14 cellular contexts compared by ENCODE assay signal in genomic region chr17:49674507-49674906, GRCh38. TPM values are rescaled to one million over a fixed set of nuclear protein-coding genes. Genes with fewer than 3 reads are reported as not detected.
DNase-seq lines count a peak whose midpoint lies in the region; ATAC-seq and TF ChIP-seq lines count a peak whose summit lies in the region.
"Had no signal": no experiment of that assay in that cellular context is flagged by ENCODE, and none has a peak within 500 bp of the region (broad histone marks: within the 10 kb centered on the region; RNA-seq: fewer than 3 reads in every experiment).

No MANE protein-coding gene starts in this region.

- peak overlapping the region; percentile 99 for H3K27ac Mint-ChIP-seq in activated T-cell treated with anti-CD3 and anti-CD28 coated beads, Interleukin-2, amount 50 U/mL, for 24 hours
- H3K27ac Mint-ChIP-seq in activated B cell treated with CpG ODN at 0.5 μM for 24 hours = peak overlapping the region; percentile 99
- H3K27ac Mint-ChIP-seq in stimulated activated naive CD8-positive, alpha-beta T cell treated with anti-CD3 and anti-CD28 coated beads, Interleukin-15, amount 100 ng/mL, for 72 hours = peak overlapping the region in 1 of 2 donors; percentile 16

- H3K4me3 ChIP-seq in mesenchymal stem cell (ENCODE audit: insufficient read depth in 1 of 2, low read depth in 1 of 2, low read length in 2 of 2) (no peak overlapping the region), neuronal stem cell (ENCODE audit: low read length in 2 of 2) (no peak overlapping the region)
- H3K4me3 ChIP-seq: heart left ventricle had no signal

- CTCF ChIA-PET in activated B cell treated with CpG ODN at 0.5 μM for 24 hours (lab: Charles Lee) = interaction anchor here (1.0 kb wide), 1 partner anchor 22 kb away, joined by 3 read pairs; no protein-coding TSS in a partner anchor

- H3K4ac ChIP-seq in mesenchymal stem cell (ENCODE audit: low read depth in 1 of 2, low read length in 2 of 2) (no peak overlapping the region), neuronal stem cell (ENCODE audit: low read length) (no peak overlapping the region)

- no peak overlapping the region for H3K27ac ChIP-seq in mesenchymal stem cell (ENCODE audit: low read length, poor library complexity, severe bottlenecking)
- H3K27ac ChIP-seq in neuronal stem cell (replicated peaks; ENCODE audit: low read length) = no peak overlapping the region
- H3K27ac ChIP-seq: epithelial cell of prostate had no signal

- no peak overlapping the region for H2BK120ac ChIP-seq in mesenchymal stem cell (ENCODE audit: low read depth, low read length)
- H2BK120ac ChIP-seq in neuronal stem cell (ENCODE audit: low read depth, low read length) = no peak overlapping the region

- H3K36me3 Mint-ChIP-seq in activated T-cell treated with anti-CD3 and anti-CD28 coated beads, Interleukin-2, amount 50 U/mL, for 24 hours (ENCODE audit: low read depth) = peaks cover 56% of the 10 kb centered on the region
- peaks cover 36% of the 10 kb centered on the region for H3K36me3 Mint-ChIP-seq in activated B cell treated with CpG ODN at 0.5 μM for 24 hours (ENCODE audit: low read depth)

- peak overlapping the region; percentile 98 for H3K4me3 Mint-ChIP-seq in activated T-cell treated with anti-CD3 and anti-CD28 coated beads, Interleukin-2, amount 50 U/mL, for 24 hours
- H3K4me3 Mint-ChIP-seq in activated B cell treated with CpG ODN at 0.5 μM for 24 hours = no peak overlapping the region
- H3K4me3 Mint-ChIP-seq in stimulated activated naive CD8-positive, alpha-beta T cell treated with anti-CD3 and anti-CD28 coated beads, Interleukin-15, amount 100 ng/mL, for 72 hours = peak overlapping the region; percentile 17 to 80

- no peak overlapping the region for H4K91ac ChIP-seq in mesenchymal stem cell (ENCODE audit: low read length)
- H4K91ac ChIP-seq in neuronal stem cell (ENCODE audit: low read depth, low read length, poor library complexity) = no peak overlapping the region

- H3K4me2 ChIP-seq in mesenchymal stem cell (ENCODE audit: low read length, poor library complexity, severe bottlenecking) (no peak overlapping the region), neuronal stem cell (ENCODE audit: insufficient read depth, low read length, poor library complexity, severe bottlenecking) (no peak overlapping the region)

- no peak overlapping the region for H2BK15ac ChIP-seq in mesenchymal stem cell (ENCODE audit: low read depth, poor library complexity, severe bottlenecking)
- H2BK15ac ChIP-seq in neuronal stem cell (ENCODE audit: low read length) = no peak overlapping the region

- H4K8ac ChIP-seq in mesenchymal stem cell (ENCODE audit: low read length) (no peak overlapping the region), neuronal stem cell (ENCODE audit: low read depth, low read length) (no peak overlapping the region)

- H3K9ac ChIP-seq in mesenchymal stem cell (ENCODE audit: low read length) (peak overlapping the region; percentile 36), neuronal stem cell (ENCODE audit: low read depth, low read length, poor library complexity) (no peak overlapping the region)

- H3K36me3 ChIP-seq in mesenchymal stem cell (ENCODE audit: control insufficient read depth in 1 of 2, insufficient read depth in 2 of 2, low read depth in 1 of 2, low read length in 2 of 2) (peaks cover 0 to 14% of the 10 kb centered on the region in 2 experiments), neuronal stem cell (replicated peaks in 1 of 2; ENCODE audit: control insufficient read depth in 2 of 2, insufficient read depth in 2 of 2, low read length in 2 of 2) (peaks cover 0 to 24% of the 10 kb centered on the region in 2 donors)

- H3K4me1 ChIP-seq in mesenchymal stem cell (ENCODE audit: control insufficient read depth, insufficient read depth, low read depth, low read length) = peaks cover 3% of the 10 kb centered on the region
- peaks cover 2 to 10% of the 10 kb centered on the region in 2 donors for H3K4me1 ChIP-seq in neuronal stem cell (ENCODE audit: control insufficient read depth in 2 of 2, insufficient read depth in 1 of 2, low read depth in 1 of 2, low read length in 2 of 2)

- peaks cover 4% of the 10 kb centered on the region for H3K9me3 Mint-ChIP-seq in activated T-cell treated with anti-CD3 and anti-CD28 coated beads, Interleukin-2, amount 50 U/mL, for 24 hours
- no peaks in the 10 kb centered on the region for H3K9me3 Mint-ChIP-seq in activated B cell treated with CpG ODN at 0.5 μM for 24 hours
- H3K9me3 Mint-ChIP-seq in stimulated activated naive CD8-positive, alpha-beta T cell treated with anti-CD3 and anti-CD28 coated beads, Interleukin-15, amount 100 ng/mL, for 72 hours = peaks cover 0 to 4% of the 10 kb centered on the region in 2 donors

- no peak for DNase-seq in activated T-cell treated with anti-CD3 and anti-CD28 coated beads, Interleukin-2, amount 50 U/mL, for 24 hours
- no peak for DNase-seq in activated T-cell treated with anti-CD3 and anti-CD28 coated beads, Interleukin-2, amount 50 U/mL, for 1 hour
- no peak for DNase-seq in activated B cell treated with CpG ODN at 0.5 μM for 24 hours
- DNase-seq in mesenchymal stem cell = no peak
- no peak for DNase-seq in stimulated activated naive CD8-positive, alpha-beta T cell treated with anti-CD3 and anti-CD28 coated beads, Interleukin-15, amount 100 ng/mL, for 72 hours
- no peak for DNase-seq in neuronal stem cell (ENCODE audit: low spot score)
- no peak for DNase-seq in NAMALWA (ENCODE audit: low spot score)
- DNase-seq: activated CD4-positive, alpha-beta T cell treated with anti-CD3 and anti-CD28 coated beads, Interleukin-2, amount 50 U/mL, for 48 hours; heart left ventricle; kidney glomerular epithelial cell; stimulated activated CD4-positive, alpha-beta T cell treated with anti-CD3 and anti-CD28 coated beads, Interleukin-2, amount 100 ng/mL, for 24 hours had no signal

- no peak overlapping the region for H3K18ac ChIP-seq in mesenchymal stem cell (ENCODE audit: low read depth in 1 of 2, low read length in 2 of 2)
- no peak overlapping the region for H3K18ac ChIP-seq in neuronal stem cell (ENCODE audit: low read length)

- H2BK5ac ChIP-seq in mesenchymal stem cell (ENCODE audit: low read depth, low read length, poor library complexity, severe bottlenecking) (no peak overlapping the region), neuronal stem cell (ENCODE audit: low read length) (no peak overlapping the region)

- POLR2A ChIA-PET in activated B cell treated with CpG ODN at 0.5 μM for 24 hours (lab: Charles Lee) = interaction anchor here (0.6 to 2.3 kb wide), 2 partner anchors 33 to 125 kb away, joined by 3 to 6 read pairs; partner anchors contain the start of gene SLC35B1

- H2AK5ac ChIP-seq in mesenchymal stem cell (ENCODE audit: low read length, severe bottlenecking) (no peak overlapping the region), neuronal stem cell (ENCODE audit: low read depth, low read length) (no peak overlapping the region)

- TF ChIP-seq CTCF in activated B cell treated with CpG ODN at 0.5 μM for 24 hours (IDR thresholded peaks at IDR 0.05) = no peak

- no peaks in the 10 kb centered on the region for H3K9me3 ChIP-seq in mesenchymal stem cell (ENCODE audit: control insufficient read depth, low read length)
- H3K9me3 ChIP-seq in neuronal stem cell (replicated peaks in 1 of 2; ENCODE audit: control insufficient read depth in 2 of 2, insufficient read depth in 1 of 2, low read depth in 1 of 2, low read length in 2 of 2) = peaks cover 0 to 3% of the 10 kb centered on the region in 2 donors
- H3K9me3 ChIP-seq: heart left ventricle had no signal

- H3K79me1 ChIP-seq in mesenchymal stem cell (replicated peaks; ENCODE audit: low read length, poor library complexity, severe bottlenecking) (peaks cover 1% of the 10 kb centered on the region), neuronal stem cell (ENCODE audit: low read depth, low read length) (no peaks in the 10 kb centered on the region)

- no peaks in the 10 kb centered on the region for H3K27me3 Mint-ChIP-seq in activated T-cell treated with anti-CD3 and anti-CD28 coated beads, Interleukin-2, amount 50 U/mL, for 24 hours
- H3K27me3 Mint-ChIP-seq in activated B cell treated with CpG ODN at 0.5 μM for 24 hours = no peaks in the 10 kb centered on the region
- H3K27me3 Mint-ChIP-seq in stimulated activated naive CD8-positive, alpha-beta T cell treated with anti-CD3 and anti-CD28 coated beads, Interleukin-15, amount 100 ng/mL, for 72 hours = no peaks in the 10 kb centered on the region

- H3K23ac ChIP-seq in mesenchymal stem cell (ENCODE audit: low read length in 2 of 2) (no peak overlapping the region), neuronal stem cell (ENCODE audit: low read depth, low read length, poor library complexity) (no peak overlapping the region)

- H2BK12ac ChIP-seq in mesenchymal stem cell (ENCODE audit: low read length in 2 of 2) (no peak overlapping the region), neuronal stem cell (ENCODE audit: low read length) (no peak overlapping the region)

- no peak overlapping the region for H3K14ac ChIP-seq in mesenchymal stem cell (ENCODE audit: low read length in 2 of 2)
- H3K14ac ChIP-seq in neuronal stem cell (ENCODE audit: low read length) = no peak overlapping the region

- H3K4me1 Mint-ChIP-seq in activated T-cell treated with anti-CD3 and anti-CD28 coated beads, Interleukin-2, amount 50 U/mL, for 24 hours (ENCODE audit: low read depth) = peaks cover 68% of the 10 kb centered on the region
- H3K4me1 Mint-ChIP-seq in activated B cell treated with CpG ODN at 0.5 μM for 24 hours = peaks cover 50% of the 10 kb centered on the region
- H3K4me1 Mint-ChIP-seq in stimulated activated naive CD8-positive, alpha-beta T cell treated with anti-CD3 and anti-CD28 coated beads, Interleukin-15, amount 100 ng/mL, for 72 hours = peaks cover 68% of the 10 kb centered on the region

- intact Hi-C loops in activated B cell treated with CpG ODN at 0.5 μM for 24 hours (cut with micrococcal nuclease) = loop anchor here (10.0 kb wide), 2 partner anchors 260 to 420 kb away; partner anchors contain the start of genes PDK2 and PHB1

- ATAC-seq in activated B cell treated with CpG ODN at 0.5 μM for 24 hours (ENCODE audit: low read depth) (no peak), HG02970 (IDR thresholded peaks at IDR 0.05; ENCODE audit: low FRiP score, unreplicated experiment) (no peak)
- ATAC-seq in stimulated activated naive CD8-positive, alpha-beta T cell treated with anti-CD3 and anti-CD28 coated beads, Interleukin-15, amount 100 ng/mL, for 72 hours = no peak
- ATAC-seq: heart left ventricle, Right ventricle myocardium inferior had no signal

- H3K27me3 ChIP-seq in mesenchymal stem cell (ENCODE audit: control insufficient read depth in 1 of 2, insufficient read depth in 1 of 2, low read length in 2 of 2) (no peaks in the 10 kb centered on the region), neuronal stem cell (ENCODE audit: control insufficient read depth in 3 of 3, insufficient read depth in 3 of 3, low read depth in 1 of 3, low read length in 3 of 3) (no peaks in the 10 kb centered on the region)
- H3K27me3 ChIP-seq: heart left ventricle had no signal

- H2AFZ ChIP-seq in mesenchymal stem cell (ENCODE audit: low read depth, low read length) (no peak overlapping the region), neuronal stem cell (ENCODE audit: low read length) (no peak overlapping the region)

RNA-seq across cellular contexts. Expression of gene SPOP, which starts 3.4 kb away (rescaled TPM):
- total RNA-seq in activated B cell treated with CpG ODN at 0.5 μM for 24 hours = 57.4 and 65.8 TPM in 2 replicates
- 33.1 TPM for polyA plus RNA-seq in mesenchymal stem cell (2013, experiment 1 of 2)
- 34.1 TPM for polyA plus RNA-seq in mesenchymal stem cell (2013, experiment 2 of 2)
- polyA plus RNA-seq in neuronal stem cell (2013, experiment 1 of 2) = 36.3 TPM
- polyA plus RNA-seq in neuronal stem cell (2013, experiment 2 of 2) = 37.9 TPM

RNA-seq across cellular contexts. Expression of gene SLC35B1, which starts 33.3 kb away (rescaled TPM):
- 51.8 and 53.8 TPM in 2 replicates for total RNA-seq in activated B cell treated with CpG ODN at 0.5 μM for 24 hours
- polyA plus RNA-seq in mesenchymal stem cell (2013, experiment 1 of 2) = 58.8 TPM
- 61.6 TPM for polyA plus RNA-seq in mesenchymal stem cell (2013, experiment 2 of 2)
- polyA plus RNA-seq in neuronal stem cell (2013, experiment 1 of 2) = 40.3 TPM
- 40.1 TPM for polyA plus RNA-seq in neuronal stem cell (2013, experiment 2 of 2)
